Comparison of ENCODE assay signal across 18 cellular contexts in the genomic region with DNA sequence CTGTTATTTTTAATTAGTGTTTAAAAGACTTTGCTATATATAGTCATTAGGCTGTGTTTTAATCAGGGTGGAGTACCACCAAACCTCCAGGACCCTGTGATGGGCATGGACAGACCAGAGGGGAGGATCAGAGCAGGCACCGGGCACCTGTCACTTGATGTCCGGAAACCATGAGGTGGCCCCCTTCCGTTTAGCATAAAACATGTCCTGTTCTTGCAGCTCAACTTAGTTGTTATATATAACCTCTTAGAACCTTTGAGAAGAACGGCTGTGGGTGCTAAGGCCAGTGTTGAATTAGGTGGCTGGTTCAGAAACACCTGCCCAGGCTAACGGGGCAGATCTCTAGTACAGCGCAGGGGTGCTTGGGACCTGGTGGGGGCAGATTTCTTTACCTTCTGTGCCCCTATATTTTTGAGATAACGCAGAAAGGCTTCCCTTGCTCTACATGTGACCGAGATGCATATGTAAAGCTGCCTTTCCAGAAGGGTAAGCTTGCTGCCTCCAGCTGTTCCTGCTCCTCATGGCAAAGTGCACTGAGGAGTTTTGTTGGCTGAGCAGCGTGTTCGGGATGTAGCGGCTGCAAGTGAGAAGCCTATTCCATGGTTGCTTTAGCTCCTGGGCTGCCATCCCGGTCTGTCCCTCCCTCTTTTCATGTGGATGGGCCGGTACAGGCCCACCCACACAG.
DNase-seq lines count a peak whose midpoint lies in the region; ATAC-seq and TF ChIP-seq lines count a peak whose summit lies in the region.
"Had no signal": no experiment of that assay in that cellular context is flagged by ENCODE, and none has a peak within 500 bp of the region (broad histone marks: within the 10 kb centered on the region; RNA-seq: fewer than 3 reads in every experiment).

No MANE protein-coding gene starts in this region.

- peaks cover 31% of the 10 kb centered on the region for H3K4me1 Mint-ChIP-seq in GM23338
- H3K4me1 Mint-ChIP-seq: activated naive CD8-positive, alpha-beta T cell treated with anti-CD3 and anti-CD28 coated beads for 36 hours; T-cell had no signal

- H3K4me1 ChIP-seq in GM23338 (ENCODE audit: insufficient read depth) (0 out of 2 replicates have a peak, but pooled peaks cover 4% of the 10 kb centered on the region), right lobe of liver (peaks cover 0 to 73% (median 28%) of the 10 kb centered on the region in 4 donors), stomach smooth muscle (ENCODE audit: control insufficient read depth, insufficient read depth, low read length) (peaks cover 78% of the 10 kb centered on the region)

- DNase-seq in GM23338 (ENCODE audit: low spot score) (no peak), coronary artery (ENCODE audit: low spot score) (no peak), right lobe of liver (no peak), RPMI8226 (no peak), midbrain (lab: John Stamatoyannopoulos, UW) (no peak), inferior parietal cortex (ENCODE audit: extremely low spot score) (no peak), NAMALWA (ENCODE audit: low spot score) (no peak)
- DNase-seq: activated CD4-positive, alpha-beta T cell treated with anti-CD3 and anti-CD28 coated beads, Interleukin-2, amount 50 U/mL, for 48 hours; activated naive CD8-positive, alpha-beta T cell treated with anti-CD3 and anti-CD28 coated beads for 36 hours; activated T-cell treated with anti-CD3 and anti-CD28 coated beads, Interleukin-2, amount 50 U/mL, for 48 hours; COR-L47; effector memory CD8-positive, alpha-beta T cell; naive B cell; NCI-H187 treated with DMSO at 0.1 percent for 48 hours; stimulated activated naive CD4-positive, alpha-beta T cell treated with Interleukin-2 at 50 U/mL for 16 hours; T-cell had no signal

- no peak overlapping the region for H2AFZ ChIP-seq in GM23338

- H3K4me3 Mint-ChIP-seq in GM23338, result no peak overlapping the region; the same call in 2 of the 3 replicates
- H3K4me3 Mint-ChIP-seq: activated naive CD8-positive, alpha-beta T cell treated with anti-CD3 and anti-CD28 coated beads for 36 hours; effector memory CD8-positive, alpha-beta T cell; naive B cell; T-cell had no signal

- intact Hi-C loops in right lobe of liver (cut with DNase I), result no loop called here

- H3K4me2 ChIP-seq in GM23338, result no peak overlapping the region

- TF ChIP-seq POLR2A in right lobe of liver (IDR thresholded peaks at IDR 0.05), result no peak

- H3K27ac ChIP-seq in GM23338 (ENCODE audit: low read depth) (no peak overlapping the region), coronary artery (peak overlapping the region; percentile 91 to 93), right lobe of liver (peak overlapping the region in 2 of 3 donors; percentile 0 to 87), stomach smooth muscle (ENCODE audit: low read length) (peak overlapping the region; percentile 93)

- TF ChIP-seq CTCF in GM23338 (conservative IDR thresholded peaks at IDR 0.05; ENCODE audit: low read depth in 2 of 2) (no peak), coronary artery (IDR thresholded peaks at IDR 0.05) (no peak), right lobe of liver (IDR thresholded peaks at IDR 0.05) (no peak)

- H3K27me3 Mint-ChIP-seq in GM23338 (ENCODE audit: insufficient read depth, low read depth, poor library complexity), result peaks cover 10% of the 10 kb centered on the region
- H3K27me3 Mint-ChIP-seq: activated naive CD8-positive, alpha-beta T cell treated with anti-CD3 and anti-CD28 coated beads for 36 hours; effector memory CD8-positive, alpha-beta T cell; naive B cell; progenitor cell of endocrine pancreas; T-cell had no signal

- no peaks in the 10 kb centered on the region for H3K27me3 ChIP-seq in GM23338 (ENCODE audit: insufficient read depth)
- no peaks in the 10 kb centered on the region for H3K27me3 ChIP-seq in right lobe of liver
- H3K27me3 ChIP-seq in stomach smooth muscle (ENCODE audit: control insufficient read depth in 1 of 2, insufficient read depth in 2 of 2, low read length in 2 of 2), result no peaks in the 10 kb centered on the region

- no peaks in the 10 kb centered on the region for H3K9me2 ChIP-seq in GM23338 (ENCODE audit: insufficient read depth)

- H3F3A ChIP-seq in GM23338 (replicated peaks; ENCODE audit: low read depth), result no peaks in the 10 kb centered on the region

- H3K4me3 ChIP-seq in GM23338, result no peak overlapping the region
- peak overlapping the region; percentile 45 for H3K4me3 ChIP-seq in coronary artery
- H3K4me3 ChIP-seq in right lobe of liver, result no peak overlapping the region
- H3K4me3 ChIP-seq in stomach smooth muscle (ENCODE audit: low read length in 2 of 2), result peak overlapping the region in 1 of 2 donors; percentile 67

- no peaks in the 10 kb centered on the region for H3K79me2 ChIP-seq in GM23338 (replicated peaks; ENCODE audit: insufficient read depth)

- ATAC-seq in GM23338 (peak; percentile 33), right lobe of liver (no peak)
- ATAC-seq: effector memory CD8-positive, alpha-beta T cell; T-cell had no signal

- 65% methylated on average over 6 of the region's 13 CpGs for WGBS in right lobe of liver (ENCODE audit: insufficient coverage, low coverage, low lambda C conversion rate, missing lambda C conversion rate)

- peak overlapping the region; percentile 5 to 58 for H3K9ac ChIP-seq in stomach smooth muscle (ENCODE audit: low read length in 2 of 2)

- H3K27ac Mint-ChIP-seq in GM23338, result no peak overlapping the region
- H3K27ac Mint-ChIP-seq: activated naive CD8-positive, alpha-beta T cell treated with anti-CD3 and anti-CD28 coated beads for 36 hours; effector memory CD8-positive, alpha-beta T cell; progenitor cell of endocrine pancreas; T-cell had no signal

- H3K36me3 ChIP-seq in GM23338 (ENCODE audit: insufficient read depth) (no peaks in the 10 kb centered on the region), right lobe of liver (peaks cover 0 to 47% (median 19%) of the 10 kb centered on the region in 4 donors), stomach smooth muscle (ENCODE audit: control insufficient read depth in 2 of 2, insufficient read depth in 2 of 2, low read length in 2 of 2) (peaks cover 18 to 29% of the 10 kb centered on the region in 2 donors)

- H3K9me3 ChIP-seq in right lobe of liver, result no peaks in the 10 kb centered on the region
- no peaks in the 10 kb centered on the region for H3K9me3 ChIP-seq in stomach smooth muscle (ENCODE audit: control insufficient read depth in 2 of 2, low read length in 2 of 2)

- H3K36me3 Mint-ChIP-seq in GM23338 (ENCODE audit: low read depth), result no peaks in the 10 kb centered on the region

- no peaks in the 10 kb centered on the region for H3K9me3 Mint-ChIP-seq in GM23338
- H3K9me3 Mint-ChIP-seq: activated naive CD8-positive, alpha-beta T cell treated with anti-CD3 and anti-CD28 coated beads for 36 hours; effector memory CD8-positive, alpha-beta T cell; naive B cell; T-cell had no signal

- H4K20me1 ChIP-seq in GM23338 (replicated peaks; ENCODE audit: insufficient read depth), result no peaks in the 10 kb centered on the region
